Comparison of ENCODE assay signal across 1 cellular context in genomic region chr3:25664066-25664809, GRCh38.
TF ChIP-seq lines count a peak whose summit lies in the region.

No MANE protein-coding gene starts in this region.

TF ChIP-seq in WTC11, 78 proteins besides CTCF, POLR2A, EP300 and RAD21 (continued from another document and continues in another):
- TF ChIP-seq GABPB1 (CRISPR knock-in tag; IDR thresholded peaks at IDR 0.05) (no peak), ZNF121 (CRISPR knock-in tag; IDR thresholded peaks at IDR 0.05) (no peak), KAT7 (CRISPR knock-in tag; IDR thresholded peaks at IDR 0.05; ENCODE audit: borderline replicate concordance) (0 out of 2 replicates have a peak, but pooled peaks have one; percentile 94), CBFB (CRISPR knock-in tag; IDR thresholded peaks at IDR 0.05; ENCODE audit: low read depth) (no peak), MXD4 (CRISPR knock-in tag; IDR thresholded peaks at IDR 0.05; ENCODE audit: borderline replicate concordance) (no peak), ELF4 (CRISPR knock-in tag; IDR thresholded peaks at IDR 0.05; ENCODE audit: low read depth) (no peak), NR3C1 (CRISPR knock-in tag; conservative IDR thresholded peaks at IDR 0.05; ENCODE audit: low read depth) (no peak), RORB (CRISPR knock-in tag; IDR thresholded peaks at IDR 0.05) (no peak), MYBL2 (CRISPR knock-in tag; IDR thresholded peaks at IDR 0.05) (no peak), NFATC4 (CRISPR knock-in tag; IDR thresholded peaks at IDR 0.05) (no peak), ZNF317 (CRISPR knock-in tag; IDR thresholded peaks at IDR 0.05; ENCODE audit: borderline replicate concordance, low read depth) (peak; percentile 25; the same call in 1 of the 2 replicates), PRRX2 (CRISPR knock-in tag; IDR thresholded peaks at IDR 0.05) (no peak), STAT6 (CRISPR knock-in tag; conservative IDR thresholded peaks at IDR 0.05; ENCODE audit: low read depth) (no peak), FOXJ3 (CRISPR knock-in tag; IDR thresholded peaks at IDR 0.05; ENCODE audit: borderline replicate concordance) (no peak), NR2C2 (CRISPR knock-in tag; IDR thresholded peaks at IDR 0.05) (no peak), EMX1 (CRISPR knock-in tag; IDR thresholded peaks at IDR 0.05) (no peak), TEAD4 (CRISPR knock-in tag; IDR thresholded peaks at IDR 0.05) (0 out of 2 replicates have a peak, but pooled peaks have one; percentile 19), ZNF416 (CRISPR knock-in tag; IDR thresholded peaks at IDR 0.05) (0 out of 2 replicates have a peak, but pooled peaks have one; percentile 47), ATF1 (CRISPR knock-in tag; IDR thresholded peaks at IDR 0.05) (no peak), ETV6 (CRISPR knock-in tag; IDR thresholded peaks at IDR 0.05) (no peak), PRDM15 (CRISPR knock-in tag; IDR thresholded peaks at IDR 0.05) (no peak; the same call in 1 of the 2 replicates), GRHL2 (CRISPR knock-in tag; IDR thresholded peaks at IDR 0.05; ENCODE audit: insufficient replicate concordance, severe bottlenecking) (no peak), OVOL2 (CRISPR knock-in tag; IDR thresholded peaks at IDR 0.05; ENCODE audit: borderline replicate concordance) (no peak), E2F1 (CRISPR knock-in tag; IDR thresholded peaks at IDR 0.05) (no peak), TP53 (CRISPR knock-in tag; IDR thresholded peaks at IDR 0.05) (no peak), IRF2 (CRISPR knock-in tag; IDR thresholded peaks at IDR 0.05; ENCODE audit: borderline replicate concordance, low read depth) (no peak), ZNF423 (CRISPR knock-in tag; IDR thresholded peaks at IDR 0.05) (no peak), TEAD1 (CRISPR knock-in tag; IDR thresholded peaks at IDR 0.05) (peak; percentile 16; the same call in 1 of the 2 replicates), ZNF532 (CRISPR knock-in tag; IDR thresholded peaks at IDR 0.05; ENCODE audit: borderline replicate concordance) (no peak)
- TF ChIP-seq, protein P1, sequence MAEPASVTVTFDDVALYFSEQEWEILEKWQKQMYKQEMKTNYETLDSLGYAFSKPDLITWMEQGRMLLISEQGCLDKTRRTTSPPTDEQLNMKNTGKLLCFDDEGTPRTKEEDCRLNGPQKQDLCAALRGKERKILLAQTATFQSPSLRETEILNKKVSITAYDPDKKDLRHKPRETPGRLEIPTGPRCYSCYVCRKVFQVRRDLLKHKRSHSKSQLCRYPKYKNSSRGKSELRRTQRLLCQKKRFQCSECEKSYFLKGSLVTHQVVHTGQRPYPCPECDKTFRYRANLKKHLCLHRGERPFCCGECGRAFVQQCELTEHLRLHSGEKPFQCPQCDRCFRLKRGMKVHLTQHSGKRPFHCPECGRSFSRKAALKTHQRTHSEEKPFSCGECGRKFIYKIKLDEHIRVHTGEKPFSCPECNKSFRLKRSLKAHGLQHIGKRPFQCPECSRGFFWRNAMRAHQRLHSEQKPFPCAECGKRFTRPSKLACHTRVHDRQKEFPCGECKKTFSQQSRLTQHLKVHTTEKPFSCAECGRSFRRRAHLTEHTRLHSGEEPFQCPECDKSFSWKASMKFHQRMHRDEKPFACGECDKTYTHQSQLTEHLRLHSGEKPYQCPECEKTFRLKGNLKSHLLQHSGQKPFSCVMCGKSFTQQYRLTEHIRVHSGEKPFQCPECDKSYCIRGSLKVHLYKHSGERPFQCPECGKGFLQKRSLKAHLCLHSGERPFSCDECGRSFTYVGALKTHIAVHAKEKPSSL (CRISPR knock-in tag; conservative IDR thresholded peaks at IDR 0.05): no peak
- TF ChIP-seq, protein P2, sequence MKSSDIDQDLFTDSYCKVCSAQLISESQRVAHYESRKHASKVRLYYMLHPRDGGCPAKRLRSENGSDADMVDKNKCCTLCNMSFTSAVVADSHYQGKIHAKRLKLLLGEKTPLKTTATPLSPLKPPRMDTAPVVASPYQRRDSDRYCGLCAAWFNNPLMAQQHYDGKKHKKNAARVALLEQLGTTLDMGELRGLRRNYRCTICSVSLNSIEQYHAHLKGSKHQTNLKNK (CRISPR knock-in tag; IDR thresholded peaks at IDR 0.05): no peak
- TF ChIP-seq, protein P3, sequence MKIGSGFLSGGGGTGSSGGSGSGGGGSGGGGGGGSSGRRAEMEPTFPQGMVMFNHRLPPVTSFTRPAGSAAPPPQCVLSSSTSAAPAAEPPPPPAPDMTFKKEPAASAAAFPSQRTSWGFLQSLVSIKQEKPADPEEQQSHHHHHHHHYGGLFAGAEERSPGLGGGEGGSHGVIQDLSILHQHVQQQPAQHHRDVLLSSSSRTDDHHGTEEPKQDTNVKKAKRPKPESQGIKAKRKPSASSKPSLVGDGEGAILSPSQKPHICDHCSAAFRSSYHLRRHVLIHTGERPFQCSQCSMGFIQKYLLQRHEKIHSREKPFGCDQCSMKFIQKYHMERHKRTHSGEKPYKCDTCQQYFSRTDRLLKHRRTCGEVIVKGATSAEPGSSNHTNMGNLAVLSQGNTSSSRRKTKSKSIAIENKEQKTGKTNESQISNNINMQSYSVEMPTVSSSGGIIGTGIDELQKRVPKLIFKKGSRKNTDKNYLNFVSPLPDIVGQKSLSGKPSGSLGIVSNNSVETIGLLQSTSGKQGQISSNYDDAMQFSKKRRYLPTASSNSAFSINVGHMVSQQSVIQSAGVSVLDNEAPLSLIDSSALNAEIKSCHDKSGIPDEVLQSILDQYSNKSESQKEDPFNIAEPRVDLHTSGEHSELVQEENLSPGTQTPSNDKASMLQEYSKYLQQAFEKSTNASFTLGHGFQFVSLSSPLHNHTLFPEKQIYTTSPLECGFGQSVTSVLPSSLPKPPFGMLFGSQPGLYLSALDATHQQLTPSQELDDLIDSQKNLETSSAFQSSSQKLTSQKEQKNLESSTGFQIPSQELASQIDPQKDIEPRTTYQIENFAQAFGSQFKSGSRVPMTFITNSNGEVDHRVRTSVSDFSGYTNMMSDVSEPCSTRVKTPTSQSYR (CRISPR knock-in tag; IDR thresholded peaks at IDR 0.05): no peak
- TF ChIP-seq, protein P4, sequence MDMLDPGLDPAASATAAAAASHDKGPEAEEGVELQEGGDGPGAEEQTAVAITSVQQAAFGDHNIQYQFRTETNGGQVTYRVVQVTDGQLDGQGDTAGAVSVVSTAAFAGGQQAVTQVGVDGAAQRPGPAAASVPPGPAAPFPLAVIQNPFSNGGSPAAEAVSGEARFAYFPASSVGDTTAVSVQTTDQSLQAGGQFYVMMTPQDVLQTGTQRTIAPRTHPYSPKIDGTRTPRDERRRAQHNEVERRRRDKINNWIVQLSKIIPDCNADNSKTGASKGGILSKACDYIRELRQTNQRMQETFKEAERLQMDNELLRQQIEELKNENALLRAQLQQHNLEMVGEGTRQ (CRISPR knock-in tag; IDR thresholded peaks at IDR 0.05): no peak
- TF ChIP-seq, protein P5, sequence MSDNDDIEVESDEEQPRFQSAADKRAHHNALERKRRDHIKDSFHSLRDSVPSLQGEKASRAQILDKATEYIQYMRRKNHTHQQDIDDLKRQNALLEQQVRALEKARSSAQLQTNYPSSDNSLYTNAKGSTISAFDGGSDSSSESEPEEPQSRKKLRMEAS (CRISPR knock-in tag; IDR thresholded peaks at IDR 0.05): no peak
- TF ChIP-seq, protein P6, sequence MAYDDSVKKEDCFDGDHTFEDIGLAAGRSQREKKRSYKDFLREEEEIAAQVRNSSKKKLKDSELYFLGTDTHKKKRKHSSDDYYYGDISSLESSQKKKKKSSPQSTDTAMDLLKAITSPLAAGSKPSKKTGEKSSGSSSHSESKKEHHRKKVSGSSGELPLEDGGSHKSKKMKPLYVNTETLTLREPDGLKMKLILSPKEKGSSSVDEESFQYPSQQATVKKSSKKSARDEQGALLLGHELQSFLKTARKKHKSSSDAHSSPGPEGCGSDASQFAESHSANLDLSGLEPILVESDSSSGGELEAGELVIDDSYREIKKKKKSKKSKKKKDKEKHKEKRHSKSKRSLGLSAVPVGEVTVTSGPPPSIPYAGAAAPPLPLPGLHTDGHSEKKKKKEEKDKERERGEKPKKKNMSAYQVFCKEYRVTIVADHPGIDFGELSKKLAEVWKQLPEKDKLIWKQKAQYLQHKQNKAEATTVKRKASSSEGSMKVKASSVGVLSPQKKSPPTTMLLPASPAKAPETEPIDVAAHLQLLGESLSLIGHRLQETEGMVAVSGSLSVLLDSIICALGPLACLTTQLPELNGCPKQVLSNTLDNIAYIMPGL (CRISPR knock-in tag; IDR thresholded peaks at IDR 0.05): peak; percentile 33; the same call in 1 of the 2 replicates
- TF ChIP-seq, protein P7, sequence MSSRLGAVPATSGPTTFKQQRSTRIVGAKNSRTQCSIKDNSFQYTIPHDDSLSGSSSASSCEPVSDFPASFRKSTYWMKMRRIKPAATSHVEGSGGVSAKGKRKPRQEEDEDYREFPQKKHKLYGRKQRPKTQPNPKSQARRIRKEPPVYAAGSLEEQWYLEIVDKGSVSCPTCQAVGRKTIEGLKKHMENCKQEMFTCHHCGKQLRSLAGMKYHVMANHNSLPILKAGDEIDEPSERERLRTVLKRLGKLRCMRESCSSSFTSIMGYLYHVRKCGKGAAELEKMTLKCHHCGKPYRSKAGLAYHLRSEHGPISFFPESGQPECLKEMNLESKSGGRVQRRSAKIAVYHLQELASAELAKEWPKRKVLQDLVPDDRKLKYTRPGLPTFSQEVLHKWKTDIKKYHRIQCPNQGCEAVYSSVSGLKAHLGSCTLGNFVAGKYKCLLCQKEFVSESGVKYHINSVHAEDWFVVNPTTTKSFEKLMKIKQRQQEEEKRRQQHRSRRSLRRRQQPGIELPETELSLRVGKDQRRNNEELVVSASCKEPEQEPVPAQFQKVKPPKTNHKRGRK (CRISPR knock-in tag; IDR thresholded peaks at IDR 0.05; ENCODE audit: borderline replicate concordance): no peak
